8 cellular contexts compared by ENCODE assay signal in the genomic region with DNA sequence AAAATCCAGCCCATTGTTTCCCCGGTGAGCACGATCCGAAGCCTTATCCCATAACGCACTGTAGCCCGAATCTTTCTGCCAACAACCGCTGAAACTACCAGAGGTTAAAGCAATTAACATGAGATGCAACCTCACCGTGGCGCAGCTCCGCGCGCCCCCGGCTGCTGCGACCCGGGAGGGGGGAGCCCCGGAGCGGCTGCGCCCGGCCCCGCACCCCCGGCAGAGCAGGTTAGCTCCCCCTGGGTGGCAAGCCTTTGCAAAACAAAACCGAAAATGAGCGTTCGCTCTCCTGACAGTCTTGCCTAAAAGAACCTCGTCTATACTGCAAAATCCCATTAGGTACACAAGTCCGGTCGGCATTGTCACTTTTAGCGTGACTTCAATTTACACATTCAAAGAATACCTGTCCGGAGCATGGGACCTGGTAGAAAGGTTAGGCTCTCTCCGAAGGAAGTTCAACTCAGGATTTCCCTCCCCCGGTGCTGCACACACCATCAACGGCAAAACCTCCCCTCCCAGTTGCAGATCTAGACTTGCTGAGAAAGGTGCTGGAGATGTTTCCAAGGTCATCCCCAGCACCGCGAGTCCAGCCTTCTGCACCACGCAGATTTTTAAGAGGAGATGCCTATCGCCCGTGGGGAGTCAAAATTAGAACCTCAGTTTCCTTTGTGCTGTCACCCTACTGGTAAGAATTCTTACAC.
A peak's percentile ranks its signal among the peaks of the same experiment; 100 is the strongest.
DNase-seq lines count a peak whose midpoint lies in the region; ATAC-seq, FAIRE-seq and TF ChIP-seq lines count a peak whose summit lies in the region.

No MANE protein-coding gene starts in this region.

- no peaks in the 10 kb centered on the region for H3K4me1 ChIP-seq in small intestine (ENCODE audit: control insufficient read depth in 2 of 2, insufficient read depth in 1 of 2, low read depth in 1 of 2, low read length in 1 of 2)

- H3K9me3 ChIP-seq in iPS-18c (ENCODE audit: control insufficient read depth, insufficient read depth, low read length) (no peaks in the 10 kb centered on the region), small intestine (ENCODE audit: control insufficient read depth, low read depth) (no peaks in the 10 kb centered on the region)

- intact Hi-C loops in CD14-positive monocyte (cut with micrococcal nuclease), result no loop called here

- H3K27me3 ChIP-seq in small intestine (ENCODE audit: control insufficient read depth in 2 of 2, insufficient read depth in 2 of 2, low read length in 2 of 2), result no peaks in the 10 kb centered on the region

- no peaks in the 10 kb centered on the region for H3K36me3 Mint-ChIP-seq in CD14-positive monocyte

- DNase-seq in CD14-positive monocyte (ENCODE audit: low spot score), result no peak
- peak; percentile 12 for DNase-seq in T-helper 22 cell (ENCODE audit: low read depth)
- peak; percentile 51 for DNase-seq in astrocyte of the hippocampus (ENCODE audit: low read depth, low spot score)
- peak; percentile 64 for DNase-seq in small intestine
- no peak for DNase-seq in epidermal melanocyte (ENCODE audit: insufficient read length, low spot score)

- H3K9me3 Mint-ChIP-seq in CD14-positive monocyte, result no peaks in the 10 kb centered on the region

- H3K27ac Mint-ChIP-seq in CD14-positive monocyte, result peak overlapping the region in 1 of 7 donors; percentile 60

- 0% methylated on average over 35 to 36 of the region's 36 CpGs for WGBS in small intestine, 3 donors

- ATAC-seq in GM19351 (IDR thresholded peaks at IDR 0.05; ENCODE audit: unreplicated experiment) (peak; percentile 59), HG03520 (IDR thresholded peaks at IDR 0.05; ENCODE audit: unreplicated experiment) (peak; percentile 65)

- peak overlapping the region; percentile 55 for H3K4me3 ChIP-seq in iPS-18c (ENCODE audit: insufficient read depth, low read depth, low read length)
- H3K4me3 ChIP-seq in small intestine (ENCODE audit: low read depth in 1 of 2, low read length in 2 of 2), result peak overlapping the region; percentile 51 to 91

- H3K4me1 Mint-ChIP-seq in CD14-positive monocyte, result peaks cover 29% of the 10 kb centered on the region

- no peak for TF ChIP-seq CTCF in CD14-positive monocyte (IDR thresholded peaks at IDR 0.05)

- no peaks in the 10 kb centered on the region for H3K36me3 ChIP-seq in small intestine (ENCODE audit: control insufficient read depth in 2 of 2, insufficient read depth in 2 of 2, low read length in 2 of 2)

- FAIRE-seq in small intestine (lab: Jason Lieb, UNC), result no peak

- H3K27me3 Mint-ChIP-seq in CD14-positive monocyte (ENCODE audit: low read depth in 3 of 3), result peaks cover 0 to 12% (median 11%) of the 10 kb centered on the region in 3 donors

- H3K4me3 Mint-ChIP-seq in CD14-positive monocyte, result peak overlapping the region; percentile 88 to 94

- H3K27ac ChIP-seq in small intestine (ENCODE audit: low read depth in 1 of 2, low read length in 1 of 2), result peak overlapping the region in 1 of 2 donors; percentile 47

Comparison
In these comparisons a context has a peak if more than half of its experiments do, and no peak if none do; other contexts are left out.
1. DNase-seq: peak in T-helper 22 cell (single experiment), astrocyte of the hippocampus (single experiment) and small intestine (single experiment); none in CD14-positive monocyte (single experiment) and epidermal melanocyte (single experiment).